In the genomic region with DNA sequence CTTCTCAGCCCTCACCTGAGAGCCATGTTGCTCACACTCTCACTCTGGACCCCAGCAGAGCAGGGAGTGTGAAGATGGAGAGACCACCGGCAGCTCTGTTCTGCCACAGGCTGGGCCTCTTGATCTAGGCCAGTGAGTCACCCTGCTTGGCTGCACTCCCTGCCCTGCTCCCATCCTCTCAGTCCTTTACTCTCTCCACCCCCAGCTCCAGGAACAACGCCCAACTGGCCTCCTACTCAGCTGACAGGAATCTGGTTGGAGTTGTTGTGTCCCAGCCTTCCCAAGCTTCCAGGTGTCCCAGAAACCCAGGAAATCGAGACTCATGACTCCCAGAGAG, we compare ENCODE assay signal across 8 cellular contexts. TPM values are rescaled to one million over a fixed set of nuclear protein-coding genes. Genes with fewer than 3 reads are reported as not detected.
A peak's percentile ranks its signal among the peaks of the same experiment; 100 is the strongest.
DNase-seq lines count a peak whose midpoint lies in the region; ATAC-seq and TF ChIP-seq lines count a peak whose summit lies in the region.

A gene with protein sequence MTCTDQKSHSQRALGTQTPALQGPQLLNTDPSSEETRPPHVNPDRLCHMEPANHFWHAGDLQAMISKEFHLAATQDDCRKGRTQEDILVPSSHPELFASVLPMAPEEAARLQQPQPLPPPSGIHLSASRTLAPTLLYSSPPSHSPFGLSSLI (plus strand): TSS at position 261 of the 337 bp plus-strand sequence. CDS start 14,833 bp downstream, outside the sequence.

- no peaks in the 10 kb centered on the region for H3K36me3 ChIP-seq in urinary bladder (ENCODE audit: insufficient read depth)

- 11% methylated on average over 3 of the region's 3 CpGs for WGBS in urinary bladder

- H3K27ac Mint-ChIP-seq in endothelial cell (ENCODE audit: unreplicated experiment) (peak within 1 kb of the TSS; percentile 82), mesothelial cell of epicardium (peak within 1 kb of the TSS; percentile 72)
- H3K27ac Mint-ChIP-seq in activated CD4-positive, alpha-beta T cell treated with anti-CD3 and anti-CD28 coated beads for 36 hours = no peak within 1 kb of the TSS
- H3K27ac Mint-ChIP-seq in activated T-helper 2 cell treated with anti-CD3 and anti-CD28 coated beads, Interferon-gamma antibody, Interleukin-2, Interleukin-4, amounts not matched to agents 10 μg/mL and 5 μg/mL and 100 μg/mL, durations not matched to agents 14 hours and 24 hours and 36 hours = no peak within 1 kb of the TSS

- no peak within 1 kb of the TSS for H3K4me3 ChIP-seq in urinary bladder (ENCODE audit: low read depth, low read length)

- H3K4me1 ChIP-seq in urinary bladder (ENCODE audit: insufficient read depth) = no peaks in the 10 kb centered on the region

- H3K4me3 Mint-ChIP-seq in endothelial cell (ENCODE audit: unreplicated experiment) = no peak within 1 kb of the TSS
- no peak within 1 kb of the TSS for H3K4me3 Mint-ChIP-seq in mesothelial cell of epicardium
- H3K4me3 Mint-ChIP-seq in activated CD4-positive, alpha-beta T cell treated with anti-CD3 and anti-CD28 coated beads for 36 hours = no peak within 1 kb of the TSS
- H3K4me3 Mint-ChIP-seq in activated T-helper 2 cell treated with anti-CD3 and anti-CD28 coated beads, Interferon-gamma antibody, Interleukin-2, Interleukin-4, amounts not matched to agents 10 μg/mL and 5 μg/mL and 100 μg/mL, durations not matched to agents 14 hours and 24 hours and 36 hours (ENCODE audit: low read depth) = no peak within 1 kb of the TSS

- no peaks in the 10 kb centered on the region for H3K9me3 Mint-ChIP-seq in endothelial cell (ENCODE audit: unreplicated experiment)
- H3K9me3 Mint-ChIP-seq in mesothelial cell of epicardium = no peaks in the 10 kb centered on the region
- no peaks in the 10 kb centered on the region for H3K9me3 Mint-ChIP-seq in activated CD4-positive, alpha-beta T cell treated with anti-CD3 and anti-CD28 coated beads for 36 hours (ENCODE audit: low read depth)
- no peaks in the 10 kb centered on the region for H3K9me3 Mint-ChIP-seq in activated T-helper 2 cell treated with anti-CD3 and anti-CD28 coated beads, Interferon-gamma antibody, Interleukin-2, Interleukin-4, amounts not matched to agents 10 μg/mL and 5 μg/mL and 100 μg/mL, durations not matched to agents 14 hours and 24 hours and 36 hours

- CTCF ChIA-PET in activated CD4-positive, alpha-beta T cell treated with anti-CD3 and anti-CD28 coated beads for 36 hours (lab: Charles Lee) = interaction anchor here (1.0 kb wide), 1 partner anchor 13 kb away, joined by 3 read pairs; no protein-coding TSS in a partner anchor

- peaks cover 12% of the 10 kb centered on the region for H3K4me1 Mint-ChIP-seq in endothelial cell (ENCODE audit: unreplicated experiment)
- H3K4me1 Mint-ChIP-seq in mesothelial cell of epicardium = peaks cover 17% of the 10 kb centered on the region
- H3K4me1 Mint-ChIP-seq in activated CD4-positive, alpha-beta T cell treated with anti-CD3 and anti-CD28 coated beads for 36 hours = no peaks in the 10 kb centered on the region
- H3K4me1 Mint-ChIP-seq in activated T-helper 2 cell treated with anti-CD3 and anti-CD28 coated beads, Interferon-gamma antibody, Interleukin-2, Interleukin-4, amounts not matched to agents 10 μg/mL and 5 μg/mL and 100 μg/mL, durations not matched to agents 14 hours and 24 hours and 36 hours (ENCODE audit: low read depth) = no peaks in the 10 kb centered on the region

- DNase-seq in LoVo (ENCODE audit: low spot score) (peak; percentile 96), endothelial cell (ENCODE audit: low spot score) (no peak), mesothelial cell of epicardium (ENCODE audit: low spot score in 2 of 2, unreplicated experiment in 2 of 2) (no peak)
- no peak for DNase-seq in activated CD4-positive, alpha-beta T cell treated with anti-CD3 and anti-CD28 coated beads for 36 hours
- no peak for DNase-seq in activated T-helper 2 cell treated with anti-CD3 and anti-CD28 coated beads, Interferon-gamma antibody, Interleukin-2, Interleukin-4, amounts not matched to agents 10 μg/mL and 5 μg/mL and 100 μg/mL, durations not matched to agents 14 hours and 24 hours and 36 hours (ENCODE audit: low spot score)
- DNase-seq in activated CD4-positive, alpha-beta T cell treated with anti-CD3 and anti-CD28 coated beads for 1 hour = no peak

- POLR2A ChIA-PET in activated CD4-positive, alpha-beta T cell treated with anti-CD3 and anti-CD28 coated beads for 36 hours (lab: Charles Lee) = no interaction called here

- H3K36me3 Mint-ChIP-seq in endothelial cell (ENCODE audit: low read depth, unreplicated experiment) = no peaks in the 10 kb centered on the region
- no peaks in the 10 kb centered on the region for H3K36me3 Mint-ChIP-seq in mesothelial cell of epicardium
- no peaks in the 10 kb centered on the region for H3K36me3 Mint-ChIP-seq in activated CD4-positive, alpha-beta T cell treated with anti-CD3 and anti-CD28 coated beads for 36 hours (ENCODE audit: low read depth)
- no peaks in the 10 kb centered on the region for H3K36me3 Mint-ChIP-seq in activated T-helper 2 cell treated with anti-CD3 and anti-CD28 coated beads, Interferon-gamma antibody, Interleukin-2, Interleukin-4, amounts not matched to agents 10 μg/mL and 5 μg/mL and 100 μg/mL, durations not matched to agents 14 hours and 24 hours and 36 hours (ENCODE audit: low read depth)

- intact Hi-C loops in activated CD4-positive, alpha-beta T cell treated with anti-CD3 and anti-CD28 coated beads for 36 hours (cut with DNase I, micrococcal nuclease) = no loop called here
- intact Hi-C loops in activated T-helper 2 cell treated with anti-CD3 and anti-CD28 coated beads, Interferon-gamma antibody, Interleukin-2, Interleukin-4, amounts not matched to agents 10 μg/mL and 5 μg/mL and 100 μg/mL, durations not matched to agents 14 hours and 24 hours and 36 hours (cut with micrococcal nuclease) = no loop called here

- H3K27me3 Mint-ChIP-seq in endothelial cell (ENCODE audit: unreplicated experiment) (peaks cover 21% of the 10 kb centered on the region), mesothelial cell of epicardium (ENCODE audit: low read depth) (peaks cover 48% of the 10 kb centered on the region)
- H3K27me3 Mint-ChIP-seq in activated CD4-positive, alpha-beta T cell treated with anti-CD3 and anti-CD28 coated beads for 36 hours = peaks cover 2% of the 10 kb centered on the region
- peaks cover 16% of the 10 kb centered on the region for H3K27me3 Mint-ChIP-seq in activated T-helper 2 cell treated with anti-CD3 and anti-CD28 coated beads, Interferon-gamma antibody, Interleukin-2, Interleukin-4, amounts not matched to agents 10 μg/mL and 5 μg/mL and 100 μg/mL, durations not matched to agents 14 hours and 24 hours and 36 hours (ENCODE audit: low read depth)

- no peak for ATAC-seq in activated CD4-positive, alpha-beta T cell treated with anti-CD3 and anti-CD28 coated beads for 36 hours
- ATAC-seq in GM21737 (IDR thresholded peaks at IDR 0.05; ENCODE audit: unreplicated experiment) = no peak

- TF ChIP-seq CTCF in endothelial cell (IDR thresholded peaks at IDR 0.05; ENCODE audit: unreplicated experiment) (no peak), mesothelial cell of epicardium (IDR thresholded peaks at IDR 0.05; ENCODE audit: unreplicated experiment) (no peak)

- H3K27ac ChIP-seq in urinary bladder (ENCODE audit: low read depth) = peak within 1 kb of the TSS; percentile 74

RNA-seq across cellular contexts. Expression of the gene that starts here (rescaled TPM):
- total RNA-seq in endothelial cell (ENCODE audit: unreplicated experiment) (0.54 TPM), mesothelial cell of epicardium (0.29 to 1.1 TPM (median 0.72 TPM) in 3 replicates), urinary bladder (0.48 TPM)
- 6.8 TPM for polyA plus RNA-seq in urinary bladder
- under 1 TPM; 0.18 to 0.33 TPM for total RNA-seq in activated CD4-positive, alpha-beta T cell treated with anti-CD3 and anti-CD28 coated beads for 36 hours
- total RNA-seq in activated T-helper 2 cell treated with anti-CD3 and anti-CD28 coated beads, Interferon-gamma antibody, Interleukin-2, Interleukin-4, amounts not matched to agents 10 μg/mL and 5 μg/mL and 100 μg/mL, durations not matched to agents 14 hours and 24 hours and 36 hours = not detected in 2 replicates

Comparison
In these comparisons a context has a peak if more than half of its experiments do, and no peak if none do; other contexts are left out.
1. H3K27ac Mint-ChIP-seq: peak in endothelial cell (single experiment) and mesothelial cell of epicardium (single experiment); none in activated CD4-positive, alpha-beta T cell treated with anti-CD3 and anti-CD28 coated beads for 36 hours (single experiment) and activated T-helper 2 cell treated with anti-CD3 and anti-CD28 coated beads, Interferon-gamma antibody, Interleukin-2, Interleukin-4, amounts not matched to agents 10 μg/mL and 5 μg/mL and 100 μg/mL, durations not matched to agents 14 hours and 24 hours and 36 hours (single experiment).